ENCODE assay signal across 8 cellular contexts in the genomic region with DNA sequence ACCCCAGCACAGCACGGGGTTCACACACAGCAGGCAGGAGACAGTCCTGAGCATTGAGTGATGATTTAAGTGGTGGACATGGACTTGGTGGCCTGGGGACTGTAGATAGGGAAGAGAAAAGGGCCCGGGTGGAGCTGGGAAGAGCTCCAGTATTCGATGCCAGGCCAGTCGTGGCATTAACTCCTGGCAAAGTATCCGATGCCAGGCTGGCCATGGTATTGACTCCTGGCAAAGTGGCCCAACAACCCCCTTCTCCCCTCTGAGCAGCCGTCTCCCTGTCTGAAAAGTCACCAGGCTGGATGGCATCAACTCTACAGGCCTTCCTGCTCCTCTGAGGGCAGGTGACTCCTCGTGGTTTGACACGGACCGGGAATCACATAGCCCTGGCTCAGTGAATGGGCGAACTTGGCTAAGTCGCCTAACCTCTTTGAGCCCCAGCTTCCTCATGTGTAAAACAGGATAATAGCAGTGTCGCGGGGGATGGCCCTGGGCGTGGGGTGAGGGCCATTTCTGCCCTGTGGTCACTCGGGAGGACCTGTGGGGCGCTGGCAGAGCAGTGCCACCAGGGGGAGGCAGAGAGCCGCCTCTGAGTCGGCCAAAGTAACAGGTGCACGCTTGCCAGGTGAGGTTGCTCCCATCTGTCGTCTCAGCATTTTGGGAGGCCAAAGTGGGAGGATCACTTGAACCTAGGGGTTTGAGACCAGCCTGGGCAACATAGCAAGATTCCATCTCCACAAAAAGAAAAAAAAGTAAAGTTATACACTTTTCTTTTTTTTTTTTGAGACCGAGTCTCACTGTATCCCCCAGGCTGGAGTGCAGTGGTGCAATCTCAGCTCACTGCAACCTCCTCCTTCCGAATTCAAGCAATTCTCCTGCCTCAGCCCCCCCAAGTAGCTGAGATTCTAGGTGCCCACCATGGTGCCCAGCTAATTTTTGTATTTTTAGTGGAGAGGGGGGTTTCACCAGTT. TPM values are rescaled to one million over a fixed set of nuclear protein-coding genes. Genes with fewer than 3 reads are reported as not detected.
A peak's percentile ranks its signal among the peaks of the same experiment; 100 is the strongest.
DNase-seq lines count a peak whose midpoint lies in the region; ATAC-seq, FAIRE-seq and TF ChIP-seq lines count a peak whose summit lies in the region.

No MANE protein-coding gene starts in this region.

- no peak overlapping the region for H3K27ac ChIP-seq in CD4-positive, alpha-beta T cell (ENCODE audit: low read depth, low read length)

- FAIRE-seq in HTR-8/SVneo (lab: Jason Lieb, UNC) = peak; percentile 40

- H3K9me3 ChIP-seq in CD4-positive, alpha-beta T cell (ENCODE audit: control insufficient read depth, low read length) = no peaks in the 10 kb centered on the region

- no peak overlapping the region for H3K27ac Mint-ChIP-seq in CD4-positive, alpha-beta T cell
- no peak overlapping the region for H3K27ac Mint-ChIP-seq in activated naive CD4-positive, alpha-beta T cell treated with anti-CD3 and anti-CD28 coated beads, Interleukin-2, amount 10 ng/mL, durations not matched to agents 7 days and 5 days

- intact Hi-C loops in CD4-positive, alpha-beta T cell (cut with DNase I, micrococcal nuclease) = loop anchor here (1.0 to 10.0 kb wide), 4 partner anchors 49 to 296 kb away; a partner anchor contains a TSS
- intact Hi-C loops in cardiac septum (cut with DNase I) = loop anchor here (1.0 to 5.0 kb wide), 2 partner anchors 59 to 143 kb away; a partner anchor contains a TSS

- TF ChIP-seq CTCF in CD4-positive, alpha-beta T cell (IDR thresholded peaks at IDR 0.05) = peak; percentile 96

- H3K27me3 Mint-ChIP-seq in CD4-positive, alpha-beta T cell = no peaks in the 10 kb centered on the region
- peaks cover 27% of the 10 kb centered on the region for H3K27me3 Mint-ChIP-seq in activated naive CD4-positive, alpha-beta T cell treated with anti-CD3 and anti-CD28 coated beads, Interleukin-2, amount 10 ng/mL, durations not matched to agents 7 days and 5 days

- peak; percentile 60 to 84 (median 70) for DNase-seq in CD4-positive, alpha-beta T cell
- DNase-seq in HTR-8/SVneo (ENCODE audit: insufficient read length, low spot score) = peak; percentile 50
- peak; percentile 84 for DNase-seq in activated naive CD4-positive, alpha-beta T cell treated with anti-CD3 and anti-CD28 coated beads, Interleukin-2, amount 10 ng/mL, durations not matched to agents 7 days and 5 days
- peak; percentile 90 for DNase-seq in cardiac septum (ENCODE audit: low spot score)
- DNase-seq in renal cortical epithelial cell (ENCODE audit: low read depth) = peak; percentile 18

- POLR2A ChIA-PET in CD4-positive, alpha-beta T cell (lab: Charles Lee) = interaction anchor here (1.3 to 1.6 kb wide), 2 partner anchors 50 to 143 kb away, joined by 3 to 6 read pairs; no protein-coding TSS in a partner anchor

- no peaks in the 10 kb centered on the region for H3K9me3 Mint-ChIP-seq in CD4-positive, alpha-beta T cell
- peaks cover 2% of the 10 kb centered on the region for H3K9me3 Mint-ChIP-seq in activated naive CD4-positive, alpha-beta T cell treated with anti-CD3 and anti-CD28 coated beads, Interleukin-2, amount 10 ng/mL, durations not matched to agents 7 days and 5 days

- peak; percentile 56 for ATAC-seq in CD4-positive, alpha-beta T cell (ENCODE audit: poor library complexity)
- ATAC-seq in SK-N-SH treated with all-trans-retinoic acid at 6 μM for 48 hours = peak; percentile 52
- ATAC-seq in GM19023 (IDR thresholded peaks at IDR 0.05; ENCODE audit: unreplicated experiment) = no peak
- no peak for ATAC-seq in GM19328 (IDR thresholded peaks at IDR 0.05; ENCODE audit: unreplicated experiment)

- peaks cover 7% of the 10 kb centered on the region for H3K4me1 Mint-ChIP-seq in CD4-positive, alpha-beta T cell (ENCODE audit: low read depth)
- H3K4me1 Mint-ChIP-seq in activated naive CD4-positive, alpha-beta T cell treated with anti-CD3 and anti-CD28 coated beads, Interleukin-2, amount 10 ng/mL, durations not matched to agents 7 days and 5 days = peaks cover 7% of the 10 kb centered on the region

- CTCF ChIA-PET in CD4-positive, alpha-beta T cell (lab: Charles Lee) = interaction anchor here (1.0 to 2.4 kb wide), 5 partner anchors 45 to 156 kb away, joined by 3 to 8 read pairs (median 4); no protein-coding TSS in a partner anchor
- CTCF ChIA-PET in activated naive CD4-positive, alpha-beta T cell treated with anti-CD3 and anti-CD28 coated beads, Interleukin-2, amount 10 ng/mL, durations not matched to agents 7 days and 5 days (lab: Charles Lee) = interaction anchor here (0.6 to 7.6 kb wide), 11 partner anchors 45 to 288 kb away, joined by 3 to 166 read pairs (median 3); no protein-coding TSS in a partner anchor

- H3K4me3 Mint-ChIP-seq in CD4-positive, alpha-beta T cell = no peak overlapping the region
- no peak overlapping the region for H3K4me3 Mint-ChIP-seq in activated naive CD4-positive, alpha-beta T cell treated with anti-CD3 and anti-CD28 coated beads, Interleukin-2, amount 10 ng/mL, durations not matched to agents 7 days and 5 days

- H3K36me3 Mint-ChIP-seq in CD4-positive, alpha-beta T cell (ENCODE audit: low read depth) = no peaks in the 10 kb centered on the region
- no peaks in the 10 kb centered on the region for H3K36me3 Mint-ChIP-seq in activated naive CD4-positive, alpha-beta T cell treated with anti-CD3 and anti-CD28 coated beads, Interleukin-2, amount 10 ng/mL, durations not matched to agents 7 days and 5 days

- no peaks in the 10 kb centered on the region for H3K27me3 ChIP-seq in CD4-positive, alpha-beta T cell (ENCODE audit: control insufficient read depth, insufficient read depth, low read length)

TF ChIP-seq in SK-N-SH treated with all-trans-retinoic acid at 6 μM for 48 hours, 23 proteins besides CTCF, POLR2A, EP300 and RAD21:
- TF ChIP-seq BACH2 (CRISPR knock-in tag; IDR thresholded peaks at IDR 0.05; ENCODE audit: borderline replicate concordance) (no peak), TCF4 (CRISPR knock-in tag; IDR thresholded peaks at IDR 0.05; ENCODE audit: borderline replicate concordance) (no peak), OSR1 (CRISPR knock-in tag; IDR thresholded peaks at IDR 0.05) (no peak), SNAI2 (CRISPR knock-in tag; IDR thresholded peaks at IDR 0.05) (peak; percentile 90), ZNF565 (CRISPR knock-in tag; conservative IDR thresholded peaks at IDR 0.05; ENCODE audit: low read depth) (no peak), RARB (CRISPR knock-in tag; IDR thresholded peaks at IDR 0.05) (no peak)

RNA-seq across cellular contexts. Expression of a gene that starts 5.7 kb away (rescaled TPM):
- total RNA-seq in CD4-positive, alpha-beta T cell = 10 to 100 TPM; 73.0 to 75.0 TPM
- total RNA-seq in cardiac septum (33.7 TPM), renal cortical epithelial cell (20.8 and 69.4 TPM in 2 replicates)

RNA-seq across cellular contexts. Expression of a gene that starts 48.9 kb away (rescaled TPM):
- 10 to 100 TPM; 17.2 to 19.4 TPM for total RNA-seq in CD4-positive, alpha-beta T cell
- 14.2 TPM for total RNA-seq in cardiac septum
- 4.3 and 11.5 TPM in 2 replicates for total RNA-seq in renal cortical epithelial cell

RNA-seq across cellular contexts. Expression of a gene that starts 57.3 kb away (rescaled TPM):
- 10 to 100 TPM; 30.8 to 34.2 TPM for total RNA-seq in CD4-positive, alpha-beta T cell
- 29.7 TPM for total RNA-seq in cardiac septum
- total RNA-seq in renal cortical epithelial cell = 9.2 and 47.5 TPM in 2 replicates

Comparison
In these comparisons a context has a peak if more than half of its experiments do, and no peak if none do; other contexts are left out.
1. ATAC-seq: peak in CD4-positive, alpha-beta T cell (single experiment) and SK-N-SH treated with all-trans-retinoic acid at 6 μM for 48 hours (single experiment); none in GM19023 (single experiment) and GM19328 (single experiment).
2. DNase-seq: peak in every context shown above with its lines; median percentile 90 in cardiac septum; 84 in activated naive CD4-positive, alpha-beta T cell treated with anti-CD3 and anti-CD28 coated beads, Interleukin-2, amount 10 ng/mL, durations not matched to agents 7 days and 5 days; 70 in CD4-positive, alpha-beta T cell; 50 in HTR-8/SVneo; 18 in renal cortical epithelial cell.